Comparison of ENCODE assay signal across 8 cellular contexts in genomic region chr9:131530930-131531832, GRCh38.
DNase-seq lines count a peak whose midpoint lies in the region; ATAC-seq and TF ChIP-seq lines count a peak whose summit lies in the region.

TSS of gene UCK1 (minus strand) at chr9:131531263. CDS start at chr9:131531174, 89 bp downstream.

- no peaks in the 10 kb centered on the region for H3K27me3 Mint-ChIP-seq in central memory CD8-positive, alpha-beta T cell

- TF ChIP-seq CTCF in AG04449 (IDR thresholded peaks at IDR 0.05; ENCODE audit: insufficient read depth, low read length, missing control alignments) = no peak

- ATAC-seq in GM18868 (IDR thresholded peaks at IDR 0.05; ENCODE audit: unreplicated experiment) (peak; percentile 75), HG03135 (IDR thresholded peaks at IDR 0.05; ENCODE audit: unreplicated experiment) (peak; percentile 85)
- ATAC-seq in activated CD4-positive, CD25-positive, alpha-beta regulatory T cell treated with anti-CD3 and anti-CD28 coated beads, Interleukin-2, amount 50 U/mL, for 24 hours = peak; percentile 98 to 99
- ATAC-seq in central memory CD8-positive, alpha-beta T cell (replicated peaks; ENCODE audit: extremely low read depth, poor library complexity, severe bottlenecking) = peak; percentile 94

- peak within 1 kb of the TSS; percentile 69 for H3K4me3 Mint-ChIP-seq in central memory CD8-positive, alpha-beta T cell

- H3K4me1 Mint-ChIP-seq in central memory CD8-positive, alpha-beta T cell = peaks cover 12% of the 10 kb centered on the region

- POLR2A ChIA-PET in AG04449 (lab: Yijun Ruan, JAX) = interaction anchor here (0.6 to 1.0 kb wide), 3 partner anchors 9 to 1493 kb away, joined by 4 read pairs; no protein-coding TSS in a partner anchor

- H3K27ac Mint-ChIP-seq in central memory CD8-positive, alpha-beta T cell (ENCODE audit: low read depth) = peak within 1 kb of the TSS; percentile 65

- CTCF ChIA-PET in AG04449 (lab: Yijun Ruan, JAX) = interaction anchor here (2.2 kb wide), 1 partner anchor 209 kb away, joined by 10 read pairs; no protein-coding TSS in a partner anchor

- no peaks in the 10 kb centered on the region for H3K9me3 Mint-ChIP-seq in central memory CD8-positive, alpha-beta T cell

- peak within 1 kb of the TSS; percentile 74 for H3K4me3 ChIP-seq in AG04449 (ENCODE audit: low read depth, low read length)

- peaks cover 22% of the 10 kb centered on the region for H3K36me3 Mint-ChIP-seq in central memory CD8-positive, alpha-beta T cell (ENCODE audit: insufficient read depth)

- no peak for DNase-seq in AG04449 (ENCODE audit: low read depth, low spot score)
- DNase-seq in NCI-H345 (lab: John Stamatoyannopoulos, UW) = peak; percentile 90
- peak; percentile 38 to 49 for DNase-seq in central memory CD8-positive, alpha-beta T cell (ENCODE audit: low spot score in 2 of 2)
- peak; percentile 94 for DNase-seq in islet precursor cell
- DNase-seq in stimulated activated CD4-positive, alpha-beta T cell treated with anti-CD3 and anti-CD28 coated beads, Interleukin-12 subunit alpha, Interleukin-12 subunit beta, amount 100 ng/mL, for 4 hours = peak; percentile 72
